8 cellular contexts compared by ENCODE assay signal in genomic region chr20:38751360-38751976, GRCh38. TPM values are rescaled to one million over a fixed set of nuclear protein-coding genes. Genes with fewer than 3 reads are reported as not detected.
DNase-seq lines count a peak whose midpoint lies in the region; TF ChIP-seq lines count a peak whose summit lies in the region.

No MANE protein-coding gene starts in this region.

- no peak overlapping the region for H3K27ac ChIP-seq in smooth muscle cell (ENCODE audit: low read depth)
- no peak overlapping the region for H3K27ac ChIP-seq in effector memory CD4-positive, alpha-beta T cell (ENCODE audit: insufficient read depth, low read length, poor library complexity, severe bottlenecking)

- no peak overlapping the region for H2AFZ ChIP-seq in smooth muscle cell (ENCODE audit: low read depth)

- DNase-seq in NOMO-1 treated with DMSO at 0.1 percent for 48 hours (lab: John Stamatoyannopoulos, UW; ENCODE audit: unreplicated experiment) (peak; percentile 16), NOMO-1 treated with dmso at 0.1 percent for 144 hours (lab: John Stamatoyannopoulos, UW; ENCODE audit: unreplicated experiment) (no peak), HFF-Myc (ENCODE audit: extremely low read depth, low read depth) (no peak), RPMI7951 (ENCODE audit: low read depth) (peak; percentile 46), fibroblast of gingiva (ENCODE audit: low read depth) (peak; percentile 16), smooth muscle cell (lab: John Stamatoyannopoulos, UW; ENCODE audit: unreplicated experiment) (no peak), hepatic stellate cell (ENCODE audit: low spot score) (no peak)
- DNase-seq in effector memory CD4-positive, alpha-beta T cell: no peak

- H3K4me3 ChIP-seq in HFF-Myc (replicated peaks; ENCODE audit: low read depth, low read length) (no peak overlapping the region), smooth muscle cell (no peak overlapping the region)
- no peak overlapping the region for H3K4me3 ChIP-seq in effector memory CD4-positive, alpha-beta T cell (ENCODE audit: insufficient read depth, low read depth, low read length, poor library complexity, severe bottlenecking)

- WGBS in smooth muscle cell (ENCODE audit: low lambda C conversion rate): 74% methylated on average over 5 of the region's 5 CpGs

- peaks cover 6% of the 10 kb centered on the region for H4K20me1 ChIP-seq in smooth muscle cell (ENCODE audit: low read depth)

- no peaks in the 10 kb centered on the region for H3K9me3 ChIP-seq in smooth muscle cell (replicated peaks; ENCODE audit: low read depth)
- no peaks in the 10 kb centered on the region for H3K9me3 ChIP-seq in effector memory CD4-positive, alpha-beta T cell (ENCODE audit: control insufficient read depth, low read length)

- H3K9ac ChIP-seq in smooth muscle cell (ENCODE audit: low read depth): no peak overlapping the region

- H3K79me2 ChIP-seq in smooth muscle cell (ENCODE audit: low read depth): no peaks in the 10 kb centered on the region

- no peak overlapping the region for H3K4me2 ChIP-seq in smooth muscle cell

- peaks cover 3% of the 10 kb centered on the region for H3K4me1 ChIP-seq in smooth muscle cell (ENCODE audit: low read depth)
- H3K4me1 ChIP-seq in effector memory CD4-positive, alpha-beta T cell (ENCODE audit: control insufficient read depth, insufficient read depth, low read length, poor library complexity, severe bottlenecking): peaks cover 13% of the 10 kb centered on the region

- H3K27me3 ChIP-seq in smooth muscle cell (ENCODE audit: low read depth): no peaks in the 10 kb centered on the region
- no peaks in the 10 kb centered on the region for H3K27me3 ChIP-seq in effector memory CD4-positive, alpha-beta T cell (replicated peaks; ENCODE audit: control insufficient read depth, insufficient read depth, low read length, poor library complexity, severe bottlenecking)

- H3K36me3 ChIP-seq in smooth muscle cell (ENCODE audit: low read depth): no peaks in the 10 kb centered on the region
- peaks cover 37% of the 10 kb centered on the region for H3K36me3 ChIP-seq in effector memory CD4-positive, alpha-beta T cell (ENCODE audit: control insufficient read depth, insufficient read depth, low read length)

- TF ChIP-seq CTCF in HFF-Myc (IDR thresholded peaks at IDR 0.05; ENCODE audit: low read depth, low read length, missing control alignments): peak; percentile 51
- peak; percentile 59 for TF ChIP-seq CTCF in smooth muscle cell (IDR thresholded peaks at IDR 0.05; ENCODE audit: borderline replicate concordance, insufficient read depth, poor library complexity, severe bottlenecking)

- H3F3A ChIP-seq in smooth muscle cell (ENCODE audit: low read depth): no peaks in the 10 kb centered on the region

RNA-seq across cellular contexts. Expression of gene ACTR5, which starts 3.2 kb away (rescaled TPM):
- total RNA-seq in RPMI7951 (2014; rRNA removed; shearing (Covaris generic)): 13.5 and 13.6 TPM in 2 replicates
- total RNA-seq in smooth muscle cell: 7.1 and 9.8 TPM in 2 replicates
- polyA plus RNA-seq in smooth muscle cell: 6.4 and 6.9 TPM in 2 replicates

RNA-seq across cellular contexts. Expression of gene SLC32A1, which starts 27.2 kb away (rescaled TPM):
- not detected in 2 replicates for total RNA-seq in RPMI7951 (2014; rRNA removed; shearing (Covaris generic))
- total RNA-seq in smooth muscle cell: not detected in 2 replicates
- not detected in 2 replicates for polyA plus RNA-seq in smooth muscle cell

RNA-seq across cellular contexts. Expression of gene PPP1R16B, which starts 54.0 kb away (rescaled TPM):
- under 0.01 TPM in 2 replicates for total RNA-seq in RPMI7951 (2014; rRNA removed; shearing (Covaris generic))
- total RNA-seq in smooth muscle cell: not detected in 2 replicates
- polyA plus RNA-seq in smooth muscle cell: not detected in 2 replicates

Comparison
In these comparisons a context has a peak if more than half of its experiments do, and no peak if none do; other contexts are left out.
1. DNase-seq: peak in NOMO-1 treated with DMSO at 0.1 percent for 48 hours (single experiment), RPMI7951 (single experiment) and fibroblast of gingiva (single experiment); none in NOMO-1 treated with dmso at 0.1 percent for 144 hours (single experiment), HFF-Myc (single experiment), smooth muscle cell (single experiment), hepatic stellate cell (single experiment) and effector memory CD4-positive, alpha-beta T cell (0 of 3).